In genomic region chr14:79608426-79608825, GRCh38 we compare ENCODE assay signal across 25 cellular contexts.
A peak's percentile ranks its signal among the peaks of the same experiment; 100 is the strongest.
DNase-seq lines count a peak whose midpoint lies in the region; ATAC-seq, FAIRE-seq and TF ChIP-seq lines count a peak whose summit lies in the region.
"Had no signal": no experiment of that assay in that cellular context is flagged by ENCODE, and none has a peak within 500 bp of the region (broad histone marks: within the 10 kb centered on the region; RNA-seq: fewer than 3 reads in every experiment).

No MANE protein-coding gene starts in this region.

- 36% methylated on average over 3 of the region's 3 CpGs for WGBS in prostate gland

- H3K4me3 Mint-ChIP-seq in activated T-helper 17 cell treated with anti-CD3 and anti-CD28 coated beads, Interleukin-2, amount 50 U/mL, for 72 hours, result no peak overlapping the region
- H3K4me3 Mint-ChIP-seq: B cell; CD8-positive, alpha-beta T cell; H9 had no signal

- no peak overlapping the region for H3K27ac Mint-ChIP-seq in activated T-helper 17 cell treated with anti-CD3 and anti-CD28 coated beads, Interleukin-2, amount 50 U/mL, for 72 hours
- H3K27ac Mint-ChIP-seq: B cell; CD8-positive, alpha-beta T cell; H9 had no signal

- no peaks in the 10 kb centered on the region for H3K4me1 Mint-ChIP-seq in activated T-helper 17 cell treated with anti-CD3 and anti-CD28 coated beads, Interleukin-2, amount 50 U/mL, for 72 hours
- H3K4me1 Mint-ChIP-seq: B cell had no signal

- peak; percentile 14 for DNase-seq in DMS 273 (lab: John Stamatoyannopoulos, UW; ENCODE audit: unreplicated experiment)
- no peak for DNase-seq in DMS 273 treated with DMSO at 0.1 percent for 48 hours (lab: John Stamatoyannopoulos, UW)
- DNase-seq in NCI-H69 (lab: John Stamatoyannopoulos, UW), result peak; percentile 27
- DNase-seq in epithelial cell of prostate (ENCODE audit: low read depth, low spot score), result peak; percentile 6
- peak; percentile 35 for DNase-seq in prostate gland (ENCODE audit: low spot score)
- DNase-seq in urothelium cell line (ENCODE audit: low spot score), result no peak
- DNase-seq in kidney glomerular epithelial cell (lab: John Stamatoyannopoulos, UW), result no peak
- DNase-seq: Caco-2; CD8-positive, alpha-beta T cell; DMS79 treated with DMSO at 0.1 percent for 48 hours; H9; Karpas-422; MV-4-11; NCI-H2081; NCI-H345; NCI-H524 treated with DMSO at 0.1 percent for 48 hours; NCI-H82; NK-92 treated with Interleukin-12 subunit alpha and Interleukin-12 subunit beta, amount 100 ng/mL, for 24 hours; PC-3; SK-N-SH had no signal

- H3K27me3 ChIP-seq in prostate gland (replicated peaks; ENCODE audit: insufficient read depth), result no peaks in the 10 kb centered on the region

- H3K27ac ChIP-seq in epithelial cell of prostate (no peak overlapping the region), prostate gland (no peak overlapping the region)
- H3K27ac ChIP-seq: 22Rv1, C4-2B had no signal

- H3K9me3 ChIP-seq in prostate gland, result no peaks in the 10 kb centered on the region
- H3K9me3 ChIP-seq: Caco-2, SK-N-SH had no signal

- H3K36me3 Mint-ChIP-seq in activated T-helper 17 cell treated with anti-CD3 and anti-CD28 coated beads, Interleukin-2, amount 50 U/mL, for 72 hours (ENCODE audit: low read depth), result no peaks in the 10 kb centered on the region
- H3K36me3 Mint-ChIP-seq: CD8-positive, alpha-beta T cell had no signal

- no peak for TF ChIP-seq CTCF in prostate gland (IDR thresholded peaks at IDR 0.05)

- no peak for TF ChIP-seq POLR2A in prostate gland (IDR thresholded peaks at IDR 0.05)

- intact Hi-C loops in prostate gland (cut with DNase I), result no loop called here

- H3K4me3 ChIP-seq in prostate gland, result no peak overlapping the region

- FAIRE-seq in urothelium cell line (lab: Jason Lieb, UNC), result no peak
- FAIRE-seq: HepG2 had no signal

- no peaks in the 10 kb centered on the region for H3K27me3 Mint-ChIP-seq in activated T-helper 17 cell treated with anti-CD3 and anti-CD28 coated beads, Interleukin-2, amount 50 U/mL, for 72 hours
- H3K27me3 Mint-ChIP-seq: B cell had no signal

- no peaks in the 10 kb centered on the region for H3K36me3 ChIP-seq in prostate gland

- no peaks in the 10 kb centered on the region for H3K4me1 ChIP-seq in prostate gland (replicated peaks)
- H3K4me1 ChIP-seq: Caco-2 had no signal

- no peak for ATAC-seq in activated T-helper 17 cell treated with anti-CD3 and anti-CD28 coated beads, Interleukin-2, amount 50 U/mL, for 72 hours (replicated peaks)
- ATAC-seq: CD8-positive, alpha-beta T cell; HepG2; PC-3 had no signal

- H3K9me3 Mint-ChIP-seq in activated T-helper 17 cell treated with anti-CD3 and anti-CD28 coated beads, Interleukin-2, amount 50 U/mL, for 72 hours, result peaks cover 3% of the 10 kb centered on the region
- H3K9me3 Mint-ChIP-seq: CD8-positive, alpha-beta T cell; H9 had no signal

Comparison
In these comparisons a context has a peak if more than half of its experiments do, and no peak if none do; other contexts are left out.
1. DNase-seq: peak in DMS 273 (single experiment), NCI-H69 (single experiment), epithelial cell of prostate (single experiment) and prostate gland (single experiment); none in DMS 273 treated with DMSO at 0.1 percent for 48 hours (single experiment), urothelium cell line (single experiment) and kidney glomerular epithelial cell (single experiment).